In the genomic region with DNA sequence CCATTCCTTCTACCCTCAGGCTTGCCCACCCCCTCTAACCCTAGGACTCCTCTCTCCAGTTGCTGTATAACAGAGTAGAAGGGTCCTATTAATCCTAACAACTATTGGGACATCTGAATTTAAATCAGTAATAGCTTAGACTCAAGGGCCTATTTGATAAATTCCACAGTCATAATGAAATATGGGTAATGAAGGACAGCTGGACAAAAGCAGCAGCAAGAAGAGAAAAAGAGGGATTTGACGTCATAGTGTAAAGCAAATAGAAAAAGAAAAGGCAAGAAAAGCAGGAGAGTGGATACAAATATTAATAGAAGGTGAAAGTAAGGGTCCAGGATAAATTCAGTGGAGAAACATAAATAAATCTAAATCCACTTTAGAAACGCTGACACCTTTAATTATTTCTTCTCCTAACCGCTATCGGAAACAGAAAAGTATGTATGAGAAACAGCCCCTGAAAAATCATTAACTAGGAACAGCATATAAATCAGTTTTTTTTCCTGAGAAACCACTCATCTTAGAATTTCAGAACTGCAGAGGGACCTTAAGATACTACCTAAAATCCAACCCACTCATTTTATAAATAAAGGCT, we compare ENCODE assay signal across 20 cellular contexts. TPM values are rescaled to one million over a fixed set of nuclear protein-coding genes. Genes with fewer than 3 reads are reported as not detected.
DNase-seq lines count a peak whose midpoint lies in the region; TF ChIP-seq lines count a peak whose summit lies in the region.
"Had no signal": no experiment of that assay in that cellular context is flagged by ENCODE, and none has a peak within 500 bp of the region (broad histone marks: within the 10 kb centered on the region; RNA-seq: fewer than 3 reads in every experiment).

No MANE protein-coding gene starts in this region.

- no peaks in the 10 kb centered on the region for H4K20me1 ChIP-seq in Karpas-422 (ENCODE audit: insufficient read depth, low read depth, low read length)

- TF ChIP-seq CTCF in coronary artery (IDR thresholded peaks at IDR 0.05) = no peak
- no peak for TF ChIP-seq CTCF in osteocyte (IDR thresholded peaks at IDR 0.05)
- TF ChIP-seq CTCF in GM10248 (IDR thresholded peaks at IDR 0.05; ENCODE audit: control extremely low read depth, extremely low read depth, low read depth, missing control alignments) = no peak

- H3K9me3 ChIP-seq in CD4-positive, alpha-beta memory T cell (ENCODE audit: control insufficient read depth in 1 of 2, low read length in 2 of 2) = no peaks in the 10 kb centered on the region
- H3K9me3 ChIP-seq in Karpas-422 (ENCODE audit: low read length) = no peaks in the 10 kb centered on the region
- H3K9me3 ChIP-seq: heart left ventricle, right atrium auricular region, thyroid gland had no signal

- H3K4me3 ChIP-seq in CD4-positive, alpha-beta memory T cell (ENCODE audit: low read length in 2 of 2) = no peak overlapping the region
- no peak overlapping the region for H3K4me3 ChIP-seq in Karpas-422 (ENCODE audit: low read length)
- peak overlapping the region; percentile 5 for H3K4me3 ChIP-seq in coronary artery
- H3K4me3 ChIP-seq: cardiac muscle cell, heart left ventricle, right atrium auricular region, thyroid gland had no signal

- no peak for DNase-seq in CD4-positive, alpha-beta memory T cell
- DNase-seq in Karpas-422 (no peak), coronary artery (ENCODE audit: low spot score) (no peak), osteocyte (ENCODE audit: extremely low spot score, unreplicated experiment) (no peak), KG1 (lab: John Stamatoyannopoulos, UW) (no peak), NCI-H524 (lab: John Stamatoyannopoulos, UW) (no peak), GM10248 (ENCODE audit: extremely low spot score) (no peak)
- DNase-seq: activated CD4-positive, alpha-beta T cell treated with anti-CD3 and anti-CD28 coated beads, Interleukin-2, amount 50 U/mL, for 48 hours; amygdala; effector CD4-positive, alpha-beta T cell; heart left ventricle; NCI-H1436; NCI-H526; occipital lobe; stimulated activated CD4-positive, alpha-beta T cell treated with anti-CD3 and anti-CD28 coated beads, Interleukin-15, amount 100 ng/mL, for 24 hours; T-helper 1 cell; thyroid gland had no signal

- CTCF ChIA-PET in CD4-positive, alpha-beta memory T cell (lab: Charles Lee; ENCODE audit: partially characterized antibody) = interaction anchor here (0.9 to 3.0 kb wide), 2 partner anchors 11 to 60 kb away, joined by 6 to 10 read pairs; a partner anchor contains a TSS
- CTCF ChIA-PET in GM10248 (lab: Yijun Ruan, JAX) = interaction anchor here (1.3 to 1.9 kb wide), 4 partner anchors 9 to 61 kb away, joined by 3 to 6 read pairs (median 4); a partner anchor contains a TSS

- peak overlapping the region; percentile 32 to 93 (median 70) for H3K27ac Mint-ChIP-seq in CD4-positive, alpha-beta memory T cell
- peak overlapping the region; percentile 77 for H3K27ac Mint-ChIP-seq in osteocyte (ENCODE audit: unreplicated experiment)
- H3K27ac Mint-ChIP-seq: activated T-helper 1 cell treated with anti-CD3 and anti-CD28 coated beads, Interleukin-12 subunit alpha, Interleukin-12 subunit beta, Interleukin-2, Interleukin-4 antibody, amounts not matched to agents 30 ng/mL and 10 ng/mL and 1 ng/mL, durations not matched to agents 14 hours and 24 hours and 36 hours had no signal

- H3K4me3 Mint-ChIP-seq in CD4-positive, alpha-beta memory T cell = peak overlapping the region in 6 of 8 donors; percentile 16 to 68 (median 27)
- H3K4me3 Mint-ChIP-seq in osteocyte (ENCODE audit: unreplicated experiment) = no peak overlapping the region
- H3K4me3 Mint-ChIP-seq: activated T-helper 1 cell treated with anti-CD3 and anti-CD28 coated beads, Interleukin-12 subunit alpha, Interleukin-12 subunit beta, Interleukin-2, Interleukin-4 antibody, amounts not matched to agents 30 ng/mL and 10 ng/mL and 1 ng/mL, durations not matched to agents 14 hours and 24 hours and 36 hours had no signal

- peaks cover 58 to 87% (median 67%) of the 10 kb centered on the region in 4 donors for H3K4me1 Mint-ChIP-seq in CD4-positive, alpha-beta memory T cell
- peaks cover 68% of the 10 kb centered on the region for H3K4me1 Mint-ChIP-seq in osteocyte (ENCODE audit: unreplicated experiment)

- no peaks in the 10 kb centered on the region for H3K9me3 Mint-ChIP-seq in CD4-positive, alpha-beta memory T cell
- no peaks in the 10 kb centered on the region for H3K9me3 Mint-ChIP-seq in osteocyte (ENCODE audit: unreplicated experiment)
- H3K9me3 Mint-ChIP-seq: activated T-helper 1 cell treated with anti-CD3 and anti-CD28 coated beads, Interleukin-12 subunit alpha, Interleukin-12 subunit beta, Interleukin-2, Interleukin-4 antibody, amounts not matched to agents 30 ng/mL and 10 ng/mL and 1 ng/mL, durations not matched to agents 14 hours and 24 hours and 36 hours had no signal

- H3K4me2 ChIP-seq in Karpas-422 (ENCODE audit: low read depth, low read length, poor library complexity, severe bottlenecking) = peak overlapping the region; percentile 5

- peaks cover 99% of the 10 kb centered on the region for H3K79me2 ChIP-seq in Karpas-422 (ENCODE audit: low read length)

- POLR2A ChIA-PET in CD4-positive, alpha-beta memory T cell (lab: Charles Lee; ENCODE audit: partially characterized antibody) = interaction anchor here (1.3 kb wide), 1 partner anchor 13 kb away, joined by 4 read pairs; no protein-coding TSS in a partner anchor
- POLR2A ChIA-PET in GM10248 (lab: Yijun Ruan, JAX) = no interaction called here

- peaks cover 18 to 21% of the 10 kb centered on the region in 2 donors for H3K36me3 Mint-ChIP-seq in CD4-positive, alpha-beta memory T cell
- H3K36me3 Mint-ChIP-seq in osteocyte (ENCODE audit: unreplicated experiment) = peaks cover 16% of the 10 kb centered on the region

- no peak overlapping the region for H3K9ac ChIP-seq in Karpas-422 (ENCODE audit: low read length)

- H2AFZ ChIP-seq in Karpas-422 (ENCODE audit: low read length) = no peak overlapping the region

- H3K27ac ChIP-seq in CD4-positive, alpha-beta memory T cell (ENCODE audit: low read depth, low read length) = no peak overlapping the region
- H3K27ac ChIP-seq in Karpas-422 (ENCODE audit: low read length) (peak overlapping the region; percentile 15; the same call in 1 of the 2 replicates), coronary artery (no peak overlapping the region)
- H3K27ac ChIP-seq: cardiac muscle cell, right atrium auricular region, thyroid gland had no signal

- H3K36me3 ChIP-seq in CD4-positive, alpha-beta memory T cell (ENCODE audit: insufficient read depth, low read length) = no peaks in the 10 kb centered on the region
- H3K36me3 ChIP-seq in Karpas-422 (ENCODE audit: insufficient read depth, low read length) = peaks cover 15% of the 10 kb centered on the region; the same call in 1 of the 2 replicates
- H3K36me3 ChIP-seq: cardiac muscle cell had no signal

- H3K27me3 Mint-ChIP-seq in CD4-positive, alpha-beta memory T cell = no peaks in the 10 kb centered on the region
- no peaks in the 10 kb centered on the region for H3K27me3 Mint-ChIP-seq in osteocyte (ENCODE audit: unreplicated experiment)

- no peaks in the 10 kb centered on the region for H3K27me3 ChIP-seq in CD4-positive, alpha-beta memory T cell (ENCODE audit: insufficient read depth, low read length)
- no peaks in the 10 kb centered on the region for H3K27me3 ChIP-seq in Karpas-422 (ENCODE audit: low read length)
- H3K27me3 ChIP-seq: cardiac muscle cell, heart left ventricle, right atrium auricular region, thyroid gland had no signal

- peaks cover 88% of the 10 kb centered on the region for H3K4me1 ChIP-seq in CD4-positive, alpha-beta memory T cell (ENCODE audit: insufficient read depth, low read length)
- H3K4me1 ChIP-seq in Karpas-422 (ENCODE audit: low read length) = peaks cover 48% of the 10 kb centered on the region

- intact Hi-C loops in CD4-positive, alpha-beta memory T cell (cut with micrococcal nuclease) = loop anchor here (2.0 kb wide), 1 partner anchor 13 kb away; a partner anchor contains a TSS

- H3K9me2 ChIP-seq in Karpas-422 (replicated peaks; ENCODE audit: insufficient read depth, low read length) = no peaks in the 10 kb centered on the region

RNA-seq across cellular contexts. Expression of a gene that starts 12.8 kb away (rescaled TPM):
- total RNA-seq in CD4-positive, alpha-beta memory T cell = 10 to 100 TPM; 72.9 to 74.2 TPM
- polyA plus RNA-seq in CD4-positive, alpha-beta memory T cell = 100 to 1,000 TPM in 1 of 2 donors, 10 to 100 TPM in 1; 94.2 to 233 TPM
- 22.9 and 28.3 TPM in 2 replicates for total RNA-seq in Karpas-422 (2014; rRNA removed; shearing (Covaris generic); ENCODE audit: low replicate concordance)
- total RNA-seq in osteocyte = 108 and 112 TPM in 2 replicates
